ENCODE assay signal across 8 cellular contexts in genomic region chr20:21102691-21103311, GRCh38. TPM values are rescaled to one million over a fixed set of nuclear protein-coding genes. Genes with fewer than 3 reads are reported as not detected.
DNase-seq lines count a peak whose midpoint lies in the region; ATAC-seq, FAIRE-seq and TF ChIP-seq lines count a peak whose summit lies in the region.
"Had no signal": no experiment of that assay in that cellular context is flagged by ENCODE, and none has a peak within 500 bp of the region (broad histone marks: within the 10 kb centered on the region; RNA-seq: fewer than 3 reads in every experiment).

No MANE protein-coding gene starts in this region.

- POLR2A ChIA-PET in GM12878 (lab: Charles Lee): no interaction called here

- CTCF ChIA-PET in GM12878 (lab: Yijun Ruan, JAX): interaction anchor here (0.6 to 0.7 kb wide), 2 partner anchors 236 to 1352 kb away, joined by 3 read pairs; no protein-coding TSS in a partner anchor

- no peak for TF ChIP-seq POLR2A in GM12878 (IDR thresholded peaks at IDR 0.05; ENCODE audit: low read depth, low read length)
- no peak for TF ChIP-seq POLR2A in testis (IDR thresholded peaks at IDR 0.05)
- TF ChIP-seq POLR2A in uterus (IDR thresholded peaks at IDR 0.05): no peak

- SMC1A ChIA-PET in GM12878 (lab: Charles Lee; ENCODE audit: uncharacterized antibody, unreplicated experiment): interaction anchor here (0.6 kb wide), 1 partner anchor 132 kb away, joined by 3 read pairs; no protein-coding TSS in a partner anchor

- peak overlapping the region; percentile 64 for H3K4me2 ChIP-seq in GM12878 (ENCODE audit: control insufficient read depth, insufficient read depth)

- no peak for TF ChIP-seq RAD21 in GM12878 (IDR thresholded peaks at IDR 0.05; ENCODE audit: insufficient read depth, low read depth, low read length)

- no peak overlapping the region for H3K4me3 ChIP-seq in GM12878
- no peak overlapping the region for H3K4me3 ChIP-seq in lung
- peak overlapping the region in 1 of 2 donors; percentile 40 for H3K4me3 ChIP-seq in testis
- H3K4me3 ChIP-seq in uterus: no peak overlapping the region

- H3K27ac ChIP-seq in GM12878 (ENCODE audit: control insufficient read depth, insufficient read depth) (no peak overlapping the region), lung (ENCODE audit: low read depth in 1 of 2, low read length in 1 of 2) (no peak overlapping the region), testis (no peak overlapping the region), uterus (no peak overlapping the region)

- peaks cover 24 to 62% of the 10 kb centered on the region in 2 experiments for H3K27me3 ChIP-seq in GM12878 (replicated peaks in 1 of 2; ENCODE audit: control insufficient read depth in 2 of 2, insufficient read depth in 2 of 2, low read length in 1 of 2)
- peaks cover 7% of the 10 kb centered on the region for H3K27me3 ChIP-seq in lung (ENCODE audit: control insufficient read depth, insufficient read depth)
- no peaks in the 10 kb centered on the region for H3K27me3 ChIP-seq in testis
- peaks cover 46 to 90% of the 10 kb centered on the region in 2 donors for H3K27me3 ChIP-seq in uterus

- H3K9me3 ChIP-seq in GM12878 (replicated peaks; ENCODE audit: control insufficient read depth, insufficient read depth, low read length) (no peaks in the 10 kb centered on the region; the same call in 2 of the 3 replicates), lung (ENCODE audit: control insufficient read depth in 2 of 2, insufficient read depth in 1 of 2, low read length in 1 of 2) (peaks cover 0 to 10% of the 10 kb centered on the region in 2 donors), testis (no peaks in the 10 kb centered on the region), uterus (no peaks in the 10 kb centered on the region)

- intact Hi-C loops in GM12878 (cut with micrococcal nuclease; ENCODE audit: unreplicated experiment) (no loop called here), testis (cut with DNase I; ENCODE audit: low total_unique reads) (no loop called here), uterus (cut with DNase I; ENCODE audit: low total_unique reads) (no loop called here)

- no TSS peak for BruUV-seq in GM12878 (replicated peaks; lab: Mats Ljungman, UMichigan)

- DNase-seq in NCI-H146 (lab: John Stamatoyannopoulos, UW) (peak; percentile 78), GM12878 (ENCODE audit: low read depth, low spot score) (no peak), lung (ENCODE audit: low spot score) (peak; percentile 42), testis (peak; percentile 64), kidney glomerular epithelial cell (lab: John Stamatoyannopoulos, UW) (no peak), uterus (no peak)

- H3K4me1 ChIP-seq in GM12878 (ENCODE audit: control insufficient read depth, insufficient read depth, low read length) (peaks cover 16% of the 10 kb centered on the region), lung (ENCODE audit: control insufficient read depth in 2 of 2, insufficient read depth in 2 of 2, low read length in 2 of 2) (peaks cover 0 to 28% of the 10 kb centered on the region in 2 donors), testis (peaks cover 10% of the 10 kb centered on the region), uterus (peaks cover 0 to 24% of the 10 kb centered on the region in 2 donors)

- in situ Hi-C loops in GM12878 (cut with MboI): no loop called here

- no peaks in the 10 kb centered on the region for H3K36me3 ChIP-seq in GM12878 (ENCODE audit: control insufficient read depth in 2 of 2, insufficient read depth in 2 of 2, low read length in 1 of 2)
- H3K36me3 ChIP-seq in lung (ENCODE audit: control insufficient read depth in 2 of 2, insufficient read depth in 2 of 2, low read length in 2 of 2): no peaks in the 10 kb centered on the region
- no peaks in the 10 kb centered on the region for H3K36me3 ChIP-seq in testis (ENCODE audit: low read depth, missing control alignments)
- H3K36me3 ChIP-seq in uterus: no peaks in the 10 kb centered on the region

- no peaks in the 10 kb centered on the region for H3K79me2 ChIP-seq in GM12878 (ENCODE audit: control insufficient read depth, insufficient read depth, low read length)

- WGBS in GM12878 (ENCODE audit: insufficient coverage, insufficient replicate concordance, low lambda C conversion rate, missing lambda C conversion rate): 2% methylated on average over 35 of the region's 35 CpGs
- WGBS in lung, 2 donors: 1 to 3% methylated on average over 35 of the region's 35 CpGs
- 2 to 3% methylated on average over 11 to 35 of the region's 35 CpGs for WGBS in testis, 2 donors

- peak; percentile 32 for ATAC-seq in GM18858 (IDR thresholded peaks at IDR 0.05; ENCODE audit: unreplicated experiment)
- ATAC-seq in GM12878: peak; percentile 49
- peak; percentile 37 for ATAC-seq in lung (ENCODE audit: insufficient read depth, low FRiP score)

- H4K20me1 ChIP-seq in GM12878 (ENCODE audit: control insufficient read depth, insufficient read depth): no peaks in the 10 kb centered on the region

- no peak for TF ChIP-seq CTCF in GM12878 (IDR thresholded peaks at IDR 0.05 in 2 of 3, conservative IDR thresholded peaks at IDR 0.05 in 1 of 3; ENCODE audit: control insufficient read depth in 2 of 3, extremely low read depth in 1 of 3, insufficient read depth in 1 of 3, low read depth in 3 of 3, low read length in 3 of 3)
- no peak for TF ChIP-seq CTCF in lung (IDR thresholded peaks at IDR 0.05; ENCODE audit: control extremely low read depth, extremely low read depth)
- no peak for TF ChIP-seq CTCF in testis (IDR thresholded peaks at IDR 0.05)
- TF ChIP-seq CTCF in uterus (IDR thresholded peaks at IDR 0.05): no peak

- RAD21 ChIA-PET in GM12878 (lab: Charles Lee; ENCODE audit: unreplicated experiment): no interaction called here

- no peak overlapping the region for H3K9ac ChIP-seq in GM12878 (ENCODE audit: control insufficient read depth, insufficient read depth, low read length)

- no peak for TF ChIP-seq EP300 in GM12878 (IDR thresholded peaks at IDR 0.05; ENCODE audit: borderline replicate concordance in 1 of 2, control insufficient read depth in 1 of 2, low read depth in 2 of 2, low read length in 2 of 2)

- FAIRE-seq in GM12878 (lab: Jason Lieb, UNC): no peak

- H2AFZ ChIP-seq in GM12878 (ENCODE audit: control insufficient read depth, low read depth, low read length): no peak overlapping the region; the same call in 1 of the 2 replicates

TF ChIP-seq in GM12878, 131 proteins besides CTCF, POLR2A, EP300 and RAD21 (continues in another document):
- TF ChIP-seq TCF7 (IDR thresholded peaks at IDR 0.05; ENCODE audit: borderline replicate concordance) (no peak), RUNX3 (IDR thresholded peaks at IDR 0.05; ENCODE audit: low read length) (peak; percentile 62), TAF1 (IDR thresholded peaks at IDR 0.05; ENCODE audit: borderline replicate concordance, low read depth, low read length) (no peak), ATF7 (IDR thresholded peaks at IDR 0.05; ENCODE audit: low read depth) (no peak), RB1 (IDR thresholded peaks at IDR 0.05; ENCODE audit: borderline replicate concordance) (no peak), RFX5 (IDR thresholded peaks at IDR 0.05; ENCODE audit: low read depth, low read length) (no peak), ZNF384 (IDR thresholded peaks at IDR 0.05; ENCODE audit: borderline replicate concordance, low read depth, low read length) (peak; percentile 13; the same call in 1 of the 2 replicates), IKZF2 (IDR thresholded peaks at IDR 0.05) (no peak)

RNA-seq across cellular contexts. Expression of gene LINC00237, which starts 3.4 kb away (rescaled TPM):
- not detected in 2 replicates for total RNA-seq in GM12878 (2013; cell fraction: nucleolus; rRNA removed)
- total RNA-seq in GM12878 (2014; rRNA removed) (not detected in 2 replicates), GM12878 (2014; rRNA removed; fragmentation: Illumina TruSeq; extraction: Trizol) (not detected in 2 replicates), GM12878 (2021) (not detected in 2 replicates), lung (not detected), testis (not detected), uterus (not detected)
- not detected for polyA plus RNA-seq in GM12878 (2011; ENCODE audit: low read depth)
- polyA plus RNA-seq in GM12878 (2011; rRNA removed) (not detected in 2 replicates), GM12878 (2014; fragmentation: Illumina TruSeq; extraction: Trizol) (not detected in 2 replicates), GM12878 (2014; fragmentation: Nextera tagmentation; extraction: Ambion mirVana) (not detected), GM12878 (2014; rRNA removed) (not detected in 2 replicates), GM12878 (2016; fragmentation: Nextera tagmentation; extraction: Ambion mirVana) (not detected), lung (under 1 TPM in 1 of 2 donors, not detected in 1; 0.03 TPM), testis (ENCODE audit: insufficient read depth, low read depth, low replicate concordance) (not detected)
- polyA plus RNA-seq in GM12878 (2011; cell fraction: cytosol; rRNA removed): not detected in 2 replicates
- polyA plus RNA-seq in GM12878 (2011; cell fraction: nucleus; rRNA removed): not detected in 2 replicates
- not detected in 2 replicates for polyA plus RNA-seq in GM12878 (2012)
- polyA minus RNA-seq in GM12878 (2011; rRNA and poly(A)+ RNA removed): not detected in 2 replicates
- not detected in 2 replicates for polyA minus RNA-seq in GM12878 (2011; cell fraction: cytosol; rRNA and poly(A)+ RNA removed)
- polyA minus RNA-seq in GM12878 (2011; cell fraction: nucleus; rRNA and poly(A)+ RNA removed): not detected in 2 replicates
- total RNA-seq: pulmonary artery endothelial cell had no signal

RNA-seq across cellular contexts. Expression of gene KIZ, which starts 23.1 kb away (rescaled TPM):
- 43.5 and 46.5 TPM in 2 replicates for total RNA-seq in GM12878 (2013; cell fraction: nucleolus; rRNA removed)
- total RNA-seq in GM12878 (2014; rRNA removed) (5.0 and 6.0 TPM in 2 replicates), GM12878 (2014; rRNA removed; fragmentation: Illumina TruSeq; extraction: Trizol) (9.4 and 9.9 TPM in 2 replicates), GM12878 (2021) (6.8 and 11.4 TPM in 2 replicates), lung (10 to 100 TPM in 1 of 2 donors, 1 to 10 TPM in 1; 9.4 to 22.5 TPM), testis (10 to 100 TPM; 73.3 to 76.7 TPM), uterus (10 to 100 TPM; 23.2 to 58.7 (median 28.3) TPM)
- polyA plus RNA-seq in GM12878 (2011; ENCODE audit: low read depth): 77.5 TPM
- polyA plus RNA-seq in GM12878 (2011; rRNA removed) (11.0 and 17.3 TPM in 2 replicates), GM12878 (2014; fragmentation: Illumina TruSeq; extraction: Trizol) (8.3 and 11.1 TPM in 2 replicates), GM12878 (2014; fragmentation: Nextera tagmentation; extraction: Ambion mirVana) (1 to 10 TPM; 2.7 to 4.5 TPM), GM12878 (2014; rRNA removed) (5.3 and 7.0 TPM in 2 replicates), GM12878 (2016; fragmentation: Nextera tagmentation; extraction: Ambion mirVana) (1 to 10 TPM; 7.7 to 8.2 TPM), lung (1 to 10 TPM; 4.1 to 8.8 TPM), testis (ENCODE audit: insufficient read depth, low read depth, low replicate concordance) (41.4 TPM)
- 4.4 and 5.6 TPM in 2 replicates for polyA plus RNA-seq in GM12878 (2011; cell fraction: cytosol; rRNA removed)
- 14.9 and 20.8 TPM in 2 replicates for polyA plus RNA-seq in GM12878 (2011; cell fraction: nucleus; rRNA removed)
- polyA plus RNA-seq in GM12878 (2012): 11.9 and 14.1 TPM in 2 replicates
- polyA minus RNA-seq in GM12878 (2011; rRNA and poly(A)+ RNA removed): 4.1 and 10.0 TPM in 2 replicates
- polyA minus RNA-seq in GM12878 (2011; cell fraction: cytosol; rRNA and poly(A)+ RNA removed): 2.0 and 4.1 TPM in 2 replicates
- polyA minus RNA-seq in GM12878 (2011; cell fraction: nucleus; rRNA and poly(A)+ RNA removed): 7.1 and 7.9 TPM in 2 replicates

Comparison
In these comparisons a context has a peak if more than half of its experiments do, and no peak if none do; other contexts are left out.
1. DNase-seq: peak in NCI-H146 (single experiment), lung (single experiment) and testis (single experiment); none in GM12878 (single experiment), kidney glomerular epithelial cell (single experiment) and uterus (0 of 2).
2. Peak in every context shown above with its lines, with median percentiles within 50 percentile points of each other: ATAC-seq.